13 cellular contexts compared by ENCODE assay signal in the genomic region with DNA sequence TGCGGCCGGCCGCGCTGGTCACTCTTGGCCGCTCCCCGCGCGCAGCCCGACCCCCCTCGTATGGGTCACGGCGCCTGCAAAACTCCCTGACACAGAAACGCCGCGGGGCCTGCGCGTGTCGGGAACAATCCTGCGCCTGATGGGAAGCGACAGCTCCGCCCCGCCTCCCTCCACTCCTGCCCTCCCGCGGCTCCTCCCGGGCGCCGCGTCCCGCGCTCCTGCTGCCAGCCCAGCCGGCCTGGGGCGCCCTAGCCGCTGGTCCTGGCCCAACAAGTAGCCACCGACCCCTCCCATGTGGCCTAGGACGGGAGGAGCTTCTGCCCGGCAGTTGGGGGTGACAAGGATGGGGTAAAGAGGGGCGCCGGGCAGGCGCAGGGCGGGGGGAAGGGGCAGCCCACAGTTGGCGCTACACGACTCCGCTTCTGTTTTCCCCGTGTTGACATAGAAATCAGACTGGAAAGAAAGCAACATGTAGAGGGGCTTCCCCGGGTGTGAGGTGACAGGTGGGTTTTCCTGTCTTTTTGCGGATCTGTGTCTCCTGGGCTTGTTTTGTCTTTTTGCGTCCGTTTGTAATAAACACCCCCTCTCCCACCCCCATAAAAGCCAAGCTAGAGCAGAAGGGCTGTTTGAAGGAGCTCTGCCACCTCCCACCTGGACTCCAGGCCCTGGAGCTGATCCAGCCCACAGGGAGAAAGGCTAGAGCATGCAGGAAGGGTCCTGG. TPM values are rescaled to one million over a fixed set of nuclear protein-coding genes. Genes with fewer than 3 reads are reported as not detected.
DNase-seq lines count a peak whose midpoint lies in the region; TF ChIP-seq lines count a peak whose summit lies in the region.
"Had no signal": no experiment of that assay in that cellular context is flagged by ENCODE, and none has a peak within 500 bp of the region (broad histone marks: within the 10 kb centered on the region; RNA-seq: fewer than 3 reads in every experiment).

No MANE protein-coding gene starts in this region.

- peaks cover 94% of the 10 kb centered on the region for H3K27me3 Mint-ChIP-seq in nephron (ENCODE audit: low read depth)
- H3K27me3 Mint-ChIP-seq in CD14-positive monocyte (ENCODE audit: low read depth in 3 of 3) = peaks cover 87 to 94% (median 91%) of the 10 kb centered on the region in 3 donors

- TF ChIP-seq RAD21 in Ishikawa (IDR thresholded peaks at IDR 0.05; ENCODE audit: low read depth) = no peak

- H3K36me3 Mint-ChIP-seq in nephron (ENCODE audit: low read depth) = no peaks in the 10 kb centered on the region
- peaks cover 1 to 7% of the 10 kb centered on the region in 2 donors for H3K36me3 Mint-ChIP-seq in CD14-positive monocyte

- H3K27ac Mint-ChIP-seq in nephron (no peak overlapping the region), CD14-positive monocyte (no peak overlapping the region)
- H3K27ac Mint-ChIP-seq: activated T-helper 2 cell treated with anti-CD3 and anti-CD28 coated beads, Interferon-gamma antibody, Interleukin-2, Interleukin-4, amounts not matched to agents 10 μg/mL and 5 μg/mL and 100 μg/mL, durations not matched to agents 14 hours and 24 hours and 36 hours had no signal

- H3K36me3 ChIP-seq in ectodermal cell (ENCODE audit: control insufficient read depth, insufficient read depth, low read length) = no peaks in the 10 kb centered on the region
- H3K36me3 ChIP-seq: heart left ventricle, neutrophil had no signal

- no peak for TF ChIP-seq EP300 in Ishikawa (IDR thresholded peaks at IDR 0.05; ENCODE audit: borderline replicate concordance)

- H3K9me3 Mint-ChIP-seq in nephron (no peaks in the 10 kb centered on the region), CD14-positive monocyte (peaks cover 0 to 36% (median 10%) of the 10 kb centered on the region in 7 donors)
- H3K9me3 Mint-ChIP-seq: activated T-helper 2 cell treated with anti-CD3 and anti-CD28 coated beads, Interferon-gamma antibody, Interleukin-2, Interleukin-4, amounts not matched to agents 10 μg/mL and 5 μg/mL and 100 μg/mL, durations not matched to agents 14 hours and 24 hours and 36 hours had no signal

- DNase-seq in Caki2 (ENCODE audit: low read depth) (peak; percentile 75), CD14-positive monocyte (ENCODE audit: low spot score) (no peak), GM19238 (ENCODE audit: insufficient read length, low spot score) (no peak), activated gamma-delta T cell treated with Interleukin-2 at 50 U/mL for 16 hours (no peak), superior temporal gyrus (ENCODE audit: extremely low spot score) (no peak)
- DNase-seq: heart left ventricle, MV-4-11 had no signal

- H3K4me3 ChIP-seq in ectodermal cell (ENCODE audit: insufficient read depth, low read depth, low read length) = peak overlapping the region; percentile 23

- H3K27me3 ChIP-seq in ectodermal cell (ENCODE audit: control insufficient read depth, insufficient read depth, low read length, poor library complexity, severe bottlenecking) = peaks cover 94% of the 10 kb centered on the region

- in situ Hi-C loops in Caki2 (cut with HindIII; ENCODE audit: low pct_unique_long_range_greater_than_20kb, low sequenced_read_pairs) = no loop called here

- H3K4me3 Mint-ChIP-seq in nephron = peak overlapping the region in 2 of 3 experiments; percentile 58 to 60
- H3K4me3 Mint-ChIP-seq in CD14-positive monocyte = peak overlapping the region in 1 of 2 donors; percentile 73

- H3K27ac ChIP-seq in ectodermal cell (ENCODE audit: insufficient read depth, low read depth, low read length, poor library complexity, severe bottlenecking) = no peak overlapping the region
- H3K27ac ChIP-seq: heart left ventricle, neutrophil had no signal

- H3K4me1 Mint-ChIP-seq in nephron = peaks cover 6% of the 10 kb centered on the region
- H3K4me1 Mint-ChIP-seq in CD14-positive monocyte = peaks cover 4% of the 10 kb centered on the region

- 4% methylated on average over 48 of the region's 48 CpGs for WGBS in ectodermal cell, 2 experiments

- H3K9me3 ChIP-seq in ectodermal cell (ENCODE audit: control insufficient read depth, low read length) = no peaks in the 10 kb centered on the region
- H3K9me3 ChIP-seq: heart left ventricle, neutrophil had no signal

- intact Hi-C loops in CD14-positive monocyte (cut with micrococcal nuclease) = no loop called here

- peaks cover 32% of the 10 kb centered on the region for H3K4me1 ChIP-seq in ectodermal cell (ENCODE audit: control insufficient read depth, insufficient read depth, low read length)

- TF ChIP-seq CTCF in nephron (IDR thresholded peaks at IDR 0.05; ENCODE audit: unreplicated experiment in 3 of 3) = no peak
- TF ChIP-seq CTCF in CD14-positive monocyte (IDR thresholded peaks at IDR 0.05) = no peak

TF ChIP-seq in Ishikawa, 13 proteins besides CTCF, POLR2A, EP300 and RAD21:
- no peak for TF ChIP-seq EGR1 (IDR thresholded peaks at IDR 0.05)
- no peak for TF ChIP-seq FOXM1 (IDR thresholded peaks at IDR 0.05; ENCODE audit: borderline replicate concordance, low read depth)
- TF ChIP-seq, protein P1, sequence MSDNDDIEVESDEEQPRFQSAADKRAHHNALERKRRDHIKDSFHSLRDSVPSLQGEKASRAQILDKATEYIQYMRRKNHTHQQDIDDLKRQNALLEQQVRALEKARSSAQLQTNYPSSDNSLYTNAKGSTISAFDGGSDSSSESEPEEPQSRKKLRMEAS (IDR thresholded peaks at IDR 0.05) = peak; percentile 34; the same call in 1 of the 2 replicates

RNA-seq across cellular contexts. Expression of gene PAX2, which starts 35.1 kb away (rescaled TPM):
- total RNA-seq in Caki2 (2014; rRNA removed; shearing (Covaris generic); ENCODE audit: low replicate concordance) = not detected in 2 replicates
- polyA plus RNA-seq in ectodermal cell (2013, experiment 1 of 4) = 6.7 TPM
- 6.2 TPM for polyA plus RNA-seq in ectodermal cell (2013, experiment 2 of 4)
- 4.1 TPM for polyA plus RNA-seq in ectodermal cell (2013, experiment 3 of 4)
- polyA plus RNA-seq in ectodermal cell (2013, experiment 4 of 4) = 2.4 TPM
- not detected for polyA plus RNA-seq in CD14-positive monocyte
- total RNA-seq: heart left ventricle, OCI-LY7 had no signal
- polyA plus RNA-seq: heart left ventricle had no signal
